ENCODE assay signal across 1 cellular context in the genomic region with DNA sequence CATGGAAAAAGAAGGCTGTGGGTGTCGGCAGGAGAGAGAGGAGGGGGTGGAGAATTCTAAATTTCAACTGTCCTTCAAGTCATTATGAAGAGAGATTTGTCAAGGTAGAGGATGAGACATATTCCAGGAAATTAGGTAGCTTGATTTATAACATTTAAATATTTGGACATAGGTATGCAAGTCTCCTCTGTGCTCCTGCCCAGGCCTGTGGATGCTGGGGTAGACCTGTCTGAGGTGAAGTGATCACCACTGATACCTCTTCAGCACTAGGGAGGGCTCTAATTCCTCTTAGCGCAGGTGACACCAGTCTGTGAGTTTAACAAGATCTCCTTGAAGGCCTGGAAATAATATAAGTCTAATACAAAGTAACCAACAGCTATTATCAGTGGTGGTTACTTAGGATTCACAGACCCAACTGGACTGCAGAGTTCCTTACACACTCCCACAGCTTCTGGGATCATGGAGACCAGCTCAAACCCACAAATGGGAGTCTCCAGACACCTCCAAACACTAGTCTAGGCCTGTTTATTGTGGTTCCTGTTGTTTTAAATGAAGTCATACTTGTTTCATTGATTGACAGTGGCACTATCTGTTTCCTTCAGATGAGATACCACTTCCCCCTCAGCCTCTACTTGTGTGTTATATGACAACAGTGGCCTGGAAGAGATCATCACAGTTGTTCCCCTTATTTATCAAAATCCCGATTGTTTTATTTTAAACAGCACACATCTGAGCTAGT.
TF ChIP-seq lines count a peak whose summit lies in the region.

No MANE protein-coding gene starts in this region.

TF ChIP-seq in K562, 482 proteins besides CTCF, POLR2A, EP300 and RAD21 (continued from another document):
- TF ChIP-seq, protein P1, sequence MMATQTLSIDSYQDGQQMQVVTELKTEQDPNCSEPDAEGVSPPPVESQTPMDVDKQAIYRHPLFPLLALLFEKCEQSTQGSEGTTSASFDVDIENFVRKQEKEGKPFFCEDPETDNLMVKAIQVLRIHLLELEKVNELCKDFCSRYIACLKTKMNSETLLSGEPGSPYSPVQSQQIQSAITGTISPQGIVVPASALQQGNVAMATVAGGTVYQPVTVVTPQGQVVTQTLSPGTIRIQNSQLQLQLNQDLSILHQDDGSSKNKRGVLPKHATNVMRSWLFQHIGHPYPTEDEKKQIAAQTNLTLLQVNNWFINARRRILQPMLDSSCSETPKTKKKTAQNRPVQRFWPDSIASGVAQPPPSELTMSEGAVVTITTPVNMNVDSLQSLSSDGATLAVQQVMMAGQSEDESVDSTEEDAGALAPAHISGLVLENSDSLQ (IDR thresholded peaks at IDR 0.05): peak; percentile 91
- no peak for TF ChIP-seq TAF9B (IDR thresholded peaks at IDR 0.05; ENCODE audit: partially characterized antibody)
- TF ChIP-seq, protein P2, sequence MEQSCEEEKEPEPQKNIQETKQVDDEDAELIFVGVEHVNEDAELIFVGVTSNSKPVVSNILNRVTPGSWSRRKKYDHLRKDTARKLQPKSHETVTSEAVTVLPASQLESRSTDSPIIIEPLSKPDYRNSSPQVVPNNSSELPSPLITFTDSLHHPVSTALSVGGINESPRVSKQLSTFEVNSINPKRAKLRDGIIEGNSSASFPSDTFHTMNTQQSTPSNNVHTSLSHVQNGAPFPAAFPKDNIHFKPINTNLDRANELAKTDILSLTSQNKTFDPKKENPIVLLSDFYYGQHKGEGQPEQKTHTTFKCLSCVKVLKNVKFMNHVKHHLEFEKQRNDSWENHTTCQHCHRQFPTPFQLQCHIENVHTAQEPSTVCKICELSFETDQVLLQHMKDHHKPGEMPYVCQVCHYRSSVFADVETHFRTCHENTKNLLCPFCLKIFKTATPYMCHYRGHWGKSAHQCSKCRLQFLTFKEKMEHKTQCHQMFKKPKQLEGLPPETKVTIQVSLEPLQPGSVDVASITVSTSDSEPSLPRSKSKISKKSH (CRISPR knock-in tag; IDR thresholded peaks at IDR 0.05): no peak
- peak; percentile 54 for TF ChIP-seq MEIS2 (IDR thresholded peaks at IDR 0.05; ENCODE audit: partially characterized antibody)
- TF ChIP-seq, protein P3, sequence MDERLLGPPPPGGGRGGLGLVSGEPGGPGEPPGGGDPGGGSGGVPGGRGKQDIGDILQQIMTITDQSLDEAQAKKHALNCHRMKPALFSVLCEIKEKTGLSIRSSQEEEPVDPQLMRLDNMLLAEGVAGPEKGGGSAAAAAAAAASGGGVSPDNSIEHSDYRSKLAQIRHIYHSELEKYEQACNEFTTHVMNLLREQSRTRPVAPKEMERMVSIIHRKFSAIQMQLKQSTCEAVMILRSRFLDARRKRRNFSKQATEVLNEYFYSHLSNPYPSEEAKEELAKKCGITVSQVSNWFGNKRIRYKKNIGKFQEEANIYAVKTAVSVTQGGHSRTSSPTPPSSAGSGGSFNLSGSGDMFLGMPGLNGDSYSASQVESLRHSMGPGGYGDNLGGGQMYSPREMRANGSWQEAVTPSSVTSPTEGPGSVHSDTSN (CRISPR knock-in tag; IDR thresholded peaks at IDR 0.05; ENCODE audit: low read depth): peak; percentile 62
- TF ChIP-seq, protein P3 (tag; conservative IDR thresholded peaks at IDR 0.05; ENCODE audit: low read depth): peak; percentile 36; the same call in 1 of the 2 replicates
- no peak for TF ChIP-seq ZNF23 (CRISPR knock-in tag; IDR thresholded peaks at IDR 0.05)
- no peak for TF ChIP-seq ZNF354B (CRISPR knock-in tag; IDR thresholded peaks at IDR 0.05)
- TF ChIP-seq GTF2A2 (tag; IDR thresholded peaks at IDR 0.05): no peak
- TF ChIP-seq, protein P4, sequence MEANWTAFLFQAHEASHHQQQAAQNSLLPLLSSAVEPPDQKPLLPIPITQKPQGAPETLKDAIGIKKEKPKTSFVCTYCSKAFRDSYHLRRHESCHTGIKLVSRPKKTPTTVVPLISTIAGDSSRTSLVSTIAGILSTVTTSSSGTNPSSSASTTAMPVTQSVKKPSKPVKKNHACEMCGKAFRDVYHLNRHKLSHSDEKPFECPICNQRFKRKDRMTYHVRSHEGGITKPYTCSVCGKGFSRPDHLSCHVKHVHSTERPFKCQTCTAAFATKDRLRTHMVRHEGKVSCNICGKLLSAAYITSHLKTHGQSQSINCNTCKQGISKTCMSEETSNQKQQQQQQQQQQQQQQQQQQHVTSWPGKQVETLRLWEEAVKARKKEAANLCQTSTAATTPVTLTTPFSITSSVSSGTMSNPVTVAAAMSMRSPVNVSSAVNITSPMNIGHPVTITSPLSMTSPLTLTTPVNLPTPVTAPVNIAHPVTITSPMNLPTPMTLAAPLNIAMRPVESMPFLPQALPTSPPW (CRISPR knock-in tag; IDR thresholded peaks at IDR 0.05): no peak
- TF ChIP-seq, protein P5, sequence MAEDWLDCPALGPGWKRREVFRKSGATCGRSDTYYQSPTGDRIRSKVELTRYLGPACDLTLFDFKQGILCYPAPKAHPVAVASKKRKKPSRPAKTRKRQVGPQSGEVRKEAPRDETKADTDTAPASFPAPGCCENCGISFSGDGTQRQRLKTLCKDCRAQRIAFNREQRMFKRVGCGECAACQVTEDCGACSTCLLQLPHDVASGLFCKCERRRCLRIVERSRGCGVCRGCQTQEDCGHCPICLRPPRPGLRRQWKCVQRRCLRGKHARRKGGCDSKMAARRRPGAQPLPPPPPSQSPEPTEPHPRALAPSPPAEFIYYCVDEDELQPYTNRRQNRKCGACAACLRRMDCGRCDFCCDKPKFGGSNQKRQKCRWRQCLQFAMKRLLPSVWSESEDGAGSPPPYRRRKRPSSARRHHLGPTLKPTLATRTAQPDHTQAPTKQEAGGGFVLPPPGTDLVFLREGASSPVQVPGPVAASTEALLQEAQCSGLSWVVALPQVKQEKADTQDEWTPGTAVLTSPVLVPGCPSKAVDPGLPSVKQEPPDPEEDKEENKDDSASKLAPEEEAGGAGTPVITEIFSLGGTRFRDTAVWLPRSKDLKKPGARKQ (CRISPR knock-in tag; IDR thresholded peaks at IDR 0.05): no peak
- TF ChIP-seq, protein P6, sequence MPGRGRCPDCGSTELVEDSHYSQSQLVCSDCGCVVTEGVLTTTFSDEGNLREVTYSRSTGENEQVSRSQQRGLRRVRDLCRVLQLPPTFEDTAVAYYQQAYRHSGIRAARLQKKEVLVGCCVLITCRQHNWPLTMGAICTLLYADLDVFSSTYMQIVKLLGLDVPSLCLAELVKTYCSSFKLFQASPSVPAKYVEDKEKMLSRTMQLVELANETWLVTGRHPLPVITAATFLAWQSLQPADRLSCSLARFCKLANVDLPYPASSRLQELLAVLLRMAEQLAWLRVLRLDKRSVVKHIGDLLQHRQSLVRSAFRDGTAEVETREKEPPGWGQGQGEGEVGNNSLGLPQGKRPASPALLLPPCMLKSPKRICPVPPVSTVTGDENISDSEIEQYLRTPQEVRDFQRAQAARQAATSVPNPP (IDR thresholded peaks at IDR 0.05; ENCODE audit: borderline replicate concordance, insufficient read depth, insufficient read length): no peak
- TF ChIP-seq JUND (IDR thresholded peaks at IDR 0.05; ENCODE audit: borderline replicate concordance, low read depth, low read length): no peak; the same call in 1 of the 2 replicates
- TF ChIP-seq JUND (tag; IDR thresholded peaks at IDR 0.05; ENCODE audit: borderline replicate concordance, low read depth, low read length): peak; percentile 27; the same call in 1 of the 3 replicates
- TF ChIP-seq PHF20 (IDR thresholded peaks at IDR 0.05; ENCODE audit: partially characterized antibody): no peak
- no peak for TF ChIP-seq NFIC (IDR thresholded peaks at IDR 0.05)
- no peak for TF ChIP-seq TBP (optimal IDR thresholded peaks at IDR 0.05; ENCODE audit: low read depth, low read length)
- TF ChIP-seq, protein P7, sequence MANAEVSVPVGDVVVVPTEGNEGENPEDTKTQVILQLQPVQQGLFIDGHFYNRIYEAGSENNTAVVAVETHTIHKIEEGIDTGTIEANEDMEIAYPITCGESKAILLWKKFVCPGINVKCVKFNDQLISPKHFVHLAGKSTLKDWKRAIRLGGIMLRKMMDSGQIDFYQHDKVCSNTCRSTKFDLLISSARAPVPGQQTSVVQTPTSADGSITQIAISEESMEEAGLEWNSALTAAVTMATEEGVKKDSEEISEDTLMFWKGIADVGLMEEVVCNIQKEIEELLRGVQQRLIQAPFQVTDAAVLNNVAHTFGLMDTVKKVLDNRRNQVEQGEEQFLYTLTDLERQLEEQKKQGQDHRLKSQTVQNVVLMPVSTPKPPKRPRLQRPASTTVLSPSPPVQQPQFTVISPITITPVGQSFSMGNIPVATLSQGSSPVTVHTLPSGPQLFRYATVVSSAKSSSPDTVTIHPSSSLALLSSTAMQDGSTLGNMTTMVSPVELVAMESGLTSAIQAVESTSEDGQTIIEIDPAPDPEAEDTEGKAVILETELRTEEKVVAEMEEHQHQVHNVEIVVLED (CRISPR knock-in tag; IDR thresholded peaks at IDR 0.05): no peak
- TF ChIP-seq, protein P8, sequence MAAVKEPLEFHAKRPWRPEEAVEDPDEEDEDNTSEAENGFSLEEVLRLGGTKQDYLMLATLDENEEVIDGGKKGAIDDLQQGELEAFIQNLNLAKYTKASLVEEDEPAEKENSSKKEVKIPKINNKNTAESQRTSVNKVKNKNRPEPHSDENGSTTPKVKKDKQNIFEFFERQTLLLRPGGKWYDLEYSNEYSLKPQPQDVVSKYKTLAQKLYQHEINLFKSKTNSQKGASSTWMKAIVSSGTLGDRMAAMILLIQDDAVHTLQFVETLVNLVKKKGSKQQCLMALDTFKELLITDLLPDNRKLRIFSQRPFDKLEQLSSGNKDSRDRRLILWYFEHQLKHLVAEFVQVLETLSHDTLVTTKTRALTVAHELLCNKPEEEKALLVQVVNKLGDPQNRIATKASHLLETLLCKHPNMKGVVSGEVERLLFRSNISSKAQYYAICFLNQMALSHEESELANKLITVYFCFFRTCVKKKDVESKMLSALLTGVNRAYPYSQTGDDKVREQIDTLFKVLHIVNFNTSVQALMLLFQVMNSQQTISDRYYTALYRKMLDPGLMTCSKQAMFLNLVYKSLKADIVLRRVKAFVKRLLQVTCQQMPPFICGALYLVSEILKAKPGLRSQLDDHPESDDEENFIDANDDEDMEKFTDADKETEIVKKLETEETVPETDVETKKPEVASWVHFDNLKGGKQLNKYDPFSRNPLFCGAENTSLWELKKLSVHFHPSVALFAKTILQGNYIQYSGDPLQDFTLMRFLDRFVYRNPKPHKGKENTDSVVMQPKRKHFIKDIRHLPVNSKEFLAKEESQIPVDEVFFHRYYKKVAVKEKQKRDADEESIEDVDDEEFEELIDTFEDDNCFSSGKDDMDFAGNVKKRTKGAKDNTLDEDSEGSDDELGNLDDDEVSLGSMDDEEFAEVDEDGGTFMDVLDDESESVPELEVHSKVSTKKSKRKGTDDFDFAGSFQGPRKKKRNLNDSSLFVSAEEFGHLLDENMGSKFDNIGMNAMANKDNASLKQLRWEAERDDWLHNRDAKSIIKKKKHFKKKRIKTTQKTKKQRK (IDR thresholded peaks at IDR 0.05; ENCODE audit: borderline replicate concordance, low read depth, low read length): no peak
- no peak for TF ChIP-seq FOXM1 (IDR thresholded peaks at IDR 0.05; ENCODE audit: low read depth)
- TF ChIP-seq FOXM1 (CRISPR knock-in tag; IDR thresholded peaks at IDR 0.05; ENCODE audit: low read depth): no peak
- TF ChIP-seq ERF (CRISPR knock-in tag; IDR thresholded peaks at IDR 0.05): no peak
- no peak for TF ChIP-seq RBBP5 (IDR thresholded peaks at IDR 0.05; ENCODE audit: borderline replicate concordance, insufficient read depth, low read length, poor library complexity, severe bottlenecking)
- TF ChIP-seq, protein P9, sequence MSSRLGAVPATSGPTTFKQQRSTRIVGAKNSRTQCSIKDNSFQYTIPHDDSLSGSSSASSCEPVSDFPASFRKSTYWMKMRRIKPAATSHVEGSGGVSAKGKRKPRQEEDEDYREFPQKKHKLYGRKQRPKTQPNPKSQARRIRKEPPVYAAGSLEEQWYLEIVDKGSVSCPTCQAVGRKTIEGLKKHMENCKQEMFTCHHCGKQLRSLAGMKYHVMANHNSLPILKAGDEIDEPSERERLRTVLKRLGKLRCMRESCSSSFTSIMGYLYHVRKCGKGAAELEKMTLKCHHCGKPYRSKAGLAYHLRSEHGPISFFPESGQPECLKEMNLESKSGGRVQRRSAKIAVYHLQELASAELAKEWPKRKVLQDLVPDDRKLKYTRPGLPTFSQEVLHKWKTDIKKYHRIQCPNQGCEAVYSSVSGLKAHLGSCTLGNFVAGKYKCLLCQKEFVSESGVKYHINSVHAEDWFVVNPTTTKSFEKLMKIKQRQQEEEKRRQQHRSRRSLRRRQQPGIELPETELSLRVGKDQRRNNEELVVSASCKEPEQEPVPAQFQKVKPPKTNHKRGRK (tag; IDR thresholded peaks at IDR 0.05): no peak
